ENCODE assay signal across 19 cellular contexts in genomic region chr11:3375552-3375951, GRCh38. TPM values are rescaled to one million over a fixed set of nuclear protein-coding genes. Genes with fewer than 3 reads are reported as not detected.
DNase-seq lines count a peak whose midpoint lies in the region; ATAC-seq, FAIRE-seq and TF ChIP-seq lines count a peak whose summit lies in the region.
"Had no signal": no experiment of that assay in that cellular context is flagged by ENCODE, and none has a peak within 500 bp of the region (broad histone marks: within the 10 kb centered on the region; RNA-seq: fewer than 3 reads in every experiment).

No MANE protein-coding gene starts in this region.

- H3K4me1 ChIP-seq in GM23248 (ENCODE audit: insufficient read depth) (peaks cover 14% of the 10 kb centered on the region; the same call in 1 of the 2 replicates), neural progenitor cell (peaks cover 18% of the 10 kb centered on the region), stomach (peaks cover 8 to 50% (median 36%) of the 10 kb centered on the region in 4 donors)
- H3K4me1 ChIP-seq: colonic mucosa had no signal

- H3K9ac ChIP-seq in GM23248 (no peak overlapping the region), neural progenitor cell (no peak overlapping the region)
- H3K9ac ChIP-seq: KMS-11 had no signal

- no peaks in the 10 kb centered on the region for H3F3A ChIP-seq in GM23248 (ENCODE audit: insufficient read depth)
- peaks cover 13% of the 10 kb centered on the region for H3F3A ChIP-seq in neural progenitor cell (ENCODE audit: low read depth)

- no peaks in the 10 kb centered on the region for H3K9me2 ChIP-seq in GM23248 (ENCODE audit: insufficient read depth)

- POLR2A ChIA-PET in WTC11 (lab: Charles Lee): no interaction called here

- in situ Hi-C loops in GM23248 (cut with MboI): no loop called here

- no peaks in the 10 kb centered on the region for H3K27me3 Mint-ChIP-seq in WTC11 (ENCODE audit: low read depth)
- peaks cover 7% of the 10 kb centered on the region for H3K27me3 Mint-ChIP-seq in neural progenitor cell (ENCODE audit: insufficient read depth, low read depth)

- DNase-seq in GM23248 (peak; percentile 65), WTC11 (ENCODE audit: low spot score) (no peak), epithelial cell of prostate (ENCODE audit: low read depth, low spot score) (no peak), neural progenitor cell (ENCODE audit: low spot score) (no peak), stomach (no peak), frontal cortex (ENCODE audit: low spot score in 2 of 2) (no peak)
- DNase-seq: activated CD4-positive, alpha-beta T cell treated with anti-CD3 and anti-CD28 coated beads, Interleukin-2, amount 50 U/mL, for 4 hours; activated gamma-delta T cell treated with Interleukin-2 at 50 U/mL for 16 hours; colonic mucosa; GDM1; NCI-H2029; NCI-H69; stimulated activated CD4-positive, alpha-beta T cell treated with anti-CD3 and anti-CD28 coated beads, Interleukin-4, amount 100 ng/mL, for 4 hours; stimulated activated naive CD4-positive, alpha-beta T cell treated with Interleukin-2 at 50 U/mL for 16 hours; T-helper 9 cell had no signal

- H3K9me3 Mint-ChIP-seq in WTC11: no peaks in the 10 kb centered on the region
- H3K9me3 Mint-ChIP-seq in neural progenitor cell: peaks cover 81% of the 10 kb centered on the region

- H3K4me1 Mint-ChIP-seq in WTC11 (peaks cover 62% of the 10 kb centered on the region), neural progenitor cell (peaks cover 7% of the 10 kb centered on the region)

- H3K4me2 ChIP-seq in GM23248 (ENCODE audit: unreplicated experiment) (peak overlapping the region; percentile 25), neural progenitor cell (peak overlapping the region; percentile 79)
- H3K4me2 ChIP-seq: KMS-11 had no signal

- H3K27ac Mint-ChIP-seq in WTC11: peak overlapping the region; percentile 95
- no peak overlapping the region for H3K27ac Mint-ChIP-seq in neural progenitor cell
- H3K27ac Mint-ChIP-seq: CD14-positive monocyte had no signal

- no peak for FAIRE-seq in frontal cortex (lab: Jason Lieb, UNC)
- FAIRE-seq: GM19239 had no signal

- H3K27ac ChIP-seq in GM23248 (no peak overlapping the region), epithelial cell of prostate (peak overlapping the region; percentile 49), neural progenitor cell (no peak overlapping the region), stomach (no peak overlapping the region)
- H3K27ac ChIP-seq: colonic mucosa, KMS-11 had no signal

- no peak for TF ChIP-seq POLR2A in stomach (IDR thresholded peaks at IDR 0.05)

- 74 to 79% methylated on average over 4 of the region's 4 CpGs for WGBS in GM23248 (ENCODE audit: low coverage in 1 of 2, low lambda C conversion rate in 2 of 2, missing lambda C conversion rate in 2 of 2), 2 experiments
- WGBS in stomach, 5 donors: 84 to 94% (median 89%) methylated on average over 4 of the region's 4 CpGs

- peak overlapping the region; percentile 96 for H3K4me3 Mint-ChIP-seq in WTC11
- no peak overlapping the region for H3K4me3 Mint-ChIP-seq in neural progenitor cell
- H3K4me3 Mint-ChIP-seq: CD14-positive monocyte had no signal

- no peaks in the 10 kb centered on the region for H3K9me3 ChIP-seq in GM23248 (ENCODE audit: low read depth)
- H3K9me3 ChIP-seq in neural progenitor cell (ENCODE audit: low read depth): no peaks in the 10 kb centered on the region
- no peaks in the 10 kb centered on the region for H3K9me3 ChIP-seq in stomach
- H3K9me3 ChIP-seq: colonic mucosa had no signal

- no peak for TF ChIP-seq EP300 in stomach (IDR thresholded peaks at IDR 0.05)

- H3K36me3 Mint-ChIP-seq in WTC11 (peaks cover 75% of the 10 kb centered on the region), neural progenitor cell (peaks cover 80% of the 10 kb centered on the region)

- ATAC-seq in WTC11 (no peak), GM18517 (IDR thresholded peaks at IDR 0.05; ENCODE audit: unreplicated experiment) (no peak)

- H4K20me1 ChIP-seq in GM23248 (ENCODE audit: insufficient read depth) (no peaks in the 10 kb centered on the region), neural progenitor cell (ENCODE audit: low read depth) (peaks cover 51% of the 10 kb centered on the region)

- H3K4me3 ChIP-seq in GM23248 (no peak overlapping the region), neural progenitor cell (no peak overlapping the region), stomach (no peak overlapping the region)
- H3K4me3 ChIP-seq: colonic mucosa had no signal

- no peaks in the 10 kb centered on the region for H3K27me3 ChIP-seq in GM23248 (replicated peaks; ENCODE audit: insufficient read depth)
- H3K27me3 ChIP-seq in neural progenitor cell: no peaks in the 10 kb centered on the region
- H3K27me3 ChIP-seq in stomach: no peaks in the 10 kb centered on the region
- H3K27me3 ChIP-seq: colonic mucosa had no signal

- H3K36me3 ChIP-seq in GM23248 (ENCODE audit: low read depth): peaks cover 37% of the 10 kb centered on the region
- H3K36me3 ChIP-seq in neural progenitor cell: peaks cover 35% of the 10 kb centered on the region
- H3K36me3 ChIP-seq in stomach: peaks cover 3 to 49% (median 44%) of the 10 kb centered on the region in 4 donors

- TF ChIP-seq CTCF in WTC11 (IDR thresholded peaks at IDR 0.05) (no peak), neural progenitor cell (IDR thresholded peaks at IDR 0.05) (no peak), stomach (IDR thresholded peaks at IDR 0.05) (no peak)

- intact Hi-C loops in stomach (cut with DNase I; ENCODE audit: low total_unique reads): no loop called here

- CTCF ChIA-PET in WTC11 (lab: Charles Lee): interaction anchor here (0.6 to 2.8 kb wide), 3 partner anchors 33 to 36 kb away, joined by 3 to 13 read pairs (median 12); no protein-coding TSS in a partner anchor

- H3K79me2 ChIP-seq in GM23248 (ENCODE audit: insufficient read depth) (peaks cover 84% of the 10 kb centered on the region), neural progenitor cell (ENCODE audit: low read depth) (peaks cover 84% of the 10 kb centered on the region)

- H2AFZ ChIP-seq in GM23248 (no peak overlapping the region), neural progenitor cell (replicated peaks) (no peak overlapping the region)

TF ChIP-seq in WTC11, 78 proteins besides CTCF, POLR2A, EP300 and RAD21:
- TF ChIP-seq CREB1 (CRISPR knock-in tag; IDR thresholded peaks at IDR 0.05) (no peak), IRF2 (CRISPR knock-in tag; IDR thresholded peaks at IDR 0.05; ENCODE audit: borderline replicate concordance, low read depth) (no peak), ZNF263 (CRISPR knock-in tag; IDR thresholded peaks at IDR 0.05; ENCODE audit: low read depth) (no peak), PREB (CRISPR knock-in tag; IDR thresholded peaks at IDR 0.05; ENCODE audit: borderline replicate concordance) (no peak)

RNA-seq across cellular contexts. Expression of gene ZNF195, which starts 3.4 kb away (rescaled TPM):
- total RNA-seq in GM23248 (2014; rRNA removed; shearing (Covaris generic)): 20.4 and 24.2 TPM in 2 replicates
- polyA plus RNA-seq in GM23248 (2016; fragmentation: Nextera tagmentation; extraction: Ambion mirVana) (11.2 and 11.6 TPM in 2 replicates), stomach (10 to 100 TPM; 10.8 to 12.7 (median 12.7) TPM)
- total RNA-seq in WTC11 (2021) (72.7 to 85.5 TPM (median 74.2 TPM) in 3 replicates), neural progenitor cell (ENCODE audit: low replicate concordance) (57.9 and 72.2 TPM in 2 replicates), stomach (10 to 100 TPM; 10.4 to 35.2 (median 18.7) TPM), frontal cortex (45.7 TPM)
